8 cellular contexts compared by ENCODE assay signal in genomic region chr3:106332884-106333283, GRCh38.
A peak's percentile ranks its signal among the peaks of the same experiment; 100 is the strongest.
DNase-seq lines count a peak whose midpoint lies in the region; ATAC-seq and TF ChIP-seq lines count a peak whose summit lies in the region.

No MANE protein-coding gene starts in this region.

- no peaks in the 10 kb centered on the region for H3K27me3 ChIP-seq in right lobe of liver
- no peaks in the 10 kb centered on the region for H3K27me3 ChIP-seq in gastroesophageal sphincter

- H3K36me3 Mint-ChIP-seq in activated T-cell treated with anti-CD3 and anti-CD28 coated beads, Interleukin-2, amount 50 U/mL, for 4 hours (ENCODE audit: insufficient read depth): no peaks in the 10 kb centered on the region

- intact Hi-C loops in right lobe of liver (cut with DNase I): no loop called here

- no peak overlapping the region for H3K4me3 ChIP-seq in right lobe of liver
- H3K4me3 ChIP-seq in gastroesophageal sphincter: no peak overlapping the region

- no peak for TF ChIP-seq POLR2A in right lobe of liver (IDR thresholded peaks at IDR 0.05)
- TF ChIP-seq POLR2A in gastroesophageal sphincter (IDR thresholded peaks at IDR 0.05): no peak

- ATAC-seq in GM19025 (IDR thresholded peaks at IDR 0.05; ENCODE audit: low read depth, unreplicated experiment) (peak; percentile 41), HG02981 (IDR thresholded peaks at IDR 0.05; ENCODE audit: unreplicated experiment) (peak; percentile 50), right lobe of liver (no peak), gastroesophageal sphincter (no peak)
- ATAC-seq in activated T-cell treated with anti-CD3 and anti-CD28 coated beads, Interleukin-2, amount 50 U/mL, for 4 hours: peak; percentile 61 to 68

- DNase-seq in activated T-cell treated with anti-CD3 and anti-CD28 coated beads, Interleukin-2, amount 50 U/mL, for 4 hours: peak; percentile 25
- peak; percentile 7 for DNase-seq in stimulated activated CD4-positive, alpha-beta T cell treated with anti-CD3 and anti-CD28 coated beads, Interleukin-4, amount 100 ng/mL, for 1 hour
- DNase-seq in D341Med (ENCODE audit: low spot score) (no peak), right lobe of liver (no peak), RPMI8226 (no peak)

- no peaks in the 10 kb centered on the region for H3K36me3 ChIP-seq in right lobe of liver
- H3K36me3 ChIP-seq in gastroesophageal sphincter: no peaks in the 10 kb centered on the region

- H3K27me3 Mint-ChIP-seq in activated T-cell treated with anti-CD3 and anti-CD28 coated beads, Interleukin-2, amount 50 U/mL, for 4 hours (ENCODE audit: low read depth): no peaks in the 10 kb centered on the region

- no peaks in the 10 kb centered on the region for H3K4me1 ChIP-seq in right lobe of liver
- H3K4me1 ChIP-seq in gastroesophageal sphincter: no peaks in the 10 kb centered on the region

- H3K27ac ChIP-seq in right lobe of liver (no peak overlapping the region), gastroesophageal sphincter (no peak overlapping the region)

- no peaks in the 10 kb centered on the region for H3K9me3 ChIP-seq in right lobe of liver
- no peaks in the 10 kb centered on the region for H3K9me3 ChIP-seq in gastroesophageal sphincter

- no peak for TF ChIP-seq CTCF in right lobe of liver (IDR thresholded peaks at IDR 0.05)
- TF ChIP-seq CTCF in gastroesophageal sphincter (IDR thresholded peaks at IDR 0.05): no peak

- 60% methylated on average over 1 of the region's 2 CpGs for WGBS in right lobe of liver (ENCODE audit: insufficient coverage, low coverage, low lambda C conversion rate, missing lambda C conversion rate)
- WGBS in gastroesophageal sphincter (ENCODE audit: low coverage in 1 of 2), 2 donors: 60 to 90% methylated on average over 1 to 2 of the region's 2 CpGs

- H3K4me3 Mint-ChIP-seq in activated T-cell treated with anti-CD3 and anti-CD28 coated beads, Interleukin-2, amount 50 U/mL, for 4 hours: no peak overlapping the region

- peaks cover 65% of the 10 kb centered on the region for H3K4me1 Mint-ChIP-seq in activated T-cell treated with anti-CD3 and anti-CD28 coated beads, Interleukin-2, amount 50 U/mL, for 4 hours (ENCODE audit: low read depth)

- no peak for TF ChIP-seq EP300 in gastroesophageal sphincter (IDR thresholded peaks at IDR 0.05)

- H3K9me3 Mint-ChIP-seq in activated T-cell treated with anti-CD3 and anti-CD28 coated beads, Interleukin-2, amount 50 U/mL, for 4 hours: no peaks in the 10 kb centered on the region

Comparison
In these comparisons a context has a peak if more than half of its experiments do, and no peak if none do; other contexts are left out.
1. ATAC-seq: peak in GM19025 (single experiment), HG02981 (single experiment) and activated T-cell treated with anti-CD3 and anti-CD28 coated beads, Interleukin-2, amount 50 U/mL, for 4 hours (2 of 2); none in right lobe of liver (0 of 4) and gastroesophageal sphincter (single experiment).
2. DNase-seq: peak in activated T-cell treated with anti-CD3 and anti-CD28 coated beads, Interleukin-2, amount 50 U/mL, for 4 hours (single experiment) and stimulated activated CD4-positive, alpha-beta T cell treated with anti-CD3 and anti-CD28 coated beads, Interleukin-4, amount 100 ng/mL, for 1 hour (single experiment); none in D341Med (single experiment), right lobe of liver (0 of 3) and RPMI8226 (single experiment).